9 cellular contexts compared by ENCODE assay signal in genomic region chr19:44755219-44755618, GRCh38. TPM values are rescaled to one million over a fixed set of nuclear protein-coding genes. Genes with fewer than 3 reads are reported as not detected.
DNase-seq lines count a peak whose midpoint lies in the region; ATAC-seq, FAIRE-seq and TF ChIP-seq lines count a peak whose summit lies in the region.
"Had no signal": no experiment of that assay in that cellular context is flagged by ENCODE, and none has a peak within 500 bp of the region (broad histone marks: within the 10 kb centered on the region; RNA-seq: fewer than 3 reads in every experiment).

No MANE protein-coding gene starts in this region.

- peaks cover 12% of the 10 kb centered on the region for H3F3A ChIP-seq in OCI-LY1 (ENCODE audit: insufficient read depth, low read length)

- H2BK15ac ChIP-seq in H1 (ENCODE audit: low read length) = peak overlapping the region; percentile 99; the same call in 1 of the 2 replicates

- H2AFZ ChIP-seq in OCI-LY1 (ENCODE audit: low read length) = no peak overlapping the region
- no peak overlapping the region for H2AFZ ChIP-seq in H1 (ENCODE audit: low read length)

- H2BK12ac ChIP-seq in H1 (ENCODE audit: low read depth, low read length) = peak overlapping the region; percentile 87; the same call in 1 of the 2 replicates

- CTCF ChIA-PET in CD8-positive, alpha-beta T cell (lab: Charles Lee) = interaction anchor here (1.2 to 28.9 kb wide), 5 partner anchors 10 to 33 kb away, joined by 5 to 638 read pairs (median 6); no protein-coding TSS in a partner anchor
- CTCF ChIA-PET in H1 (lab: Charles Lee; ENCODE audit: partially characterized antibody) = interaction anchor here (1.0 to 4.0 kb wide), 8 partner anchors 9 to 70 kb away, joined by 3 to 32 read pairs (median 5); no protein-coding TSS in a partner anchor

- H3K18ac ChIP-seq in H1 (ENCODE audit: extremely low read depth, low read length) = 0 out of 2 replicates have a peak overlapping the region, but pooled peaks have one; percentile 60

- no peak for TF ChIP-seq RAD21 in H1 (IDR thresholded peaks at IDR 0.05 in 1 of 2, conservative IDR thresholded peaks at IDR 0.05 in 1 of 2; ENCODE audit: low read depth in 2 of 2, low read length in 2 of 2)

- H3K4me1 ChIP-seq in CD8-positive, alpha-beta T cell (ENCODE audit: insufficient read depth, low read length) = peaks cover 63% of the 10 kb centered on the region
- H3K4me1 ChIP-seq in OCI-LY1 (ENCODE audit: insufficient read depth, low read length, severe bottlenecking) = peaks cover 45% of the 10 kb centered on the region
- peaks cover 16 to 42% (median 17%) of the 10 kb centered on the region in 4 experiments for H3K4me1 ChIP-seq in H1 (replicated peaks in 1 of 4; ENCODE audit: control insufficient read depth in 3 of 4, insufficient read depth in 4 of 4, low read length in 3 of 4)

- no peak overlapping the region for H3K4me3 ChIP-seq in CD8-positive, alpha-beta T cell (ENCODE audit: low read depth, low read length)
- H3K4me3 ChIP-seq in OCI-LY1 (ENCODE audit: low read depth, low read length, poor library complexity, severe bottlenecking) = no peak overlapping the region
- peak overlapping the region in 1 of 4 experiments; percentile 66; a peak in 2 of 8 replicates for H3K4me3 ChIP-seq in H1 (ENCODE audit: extremely low read depth in 1 of 4, insufficient read depth in 2 of 4, low read depth in 3 of 4, low read length in 4 of 4)

- peak overlapping the region; percentile 83; the same call in 1 of the 2 replicates for H4K8ac ChIP-seq in H1 (ENCODE audit: extremely low read depth, insufficient read depth, low read length)

- POLR2A ChIA-PET in CD8-positive, alpha-beta T cell (lab: Charles Lee) = no interaction called here
- POLR2A ChIA-PET in H1 (lab: Charles Lee; ENCODE audit: partially characterized antibody) = interaction anchor here (0.6 to 1.0 kb wide), 3 partner anchors 10 to 43 kb away, joined by 3 to 4 read pairs (median 3); no protein-coding TSS in a partner anchor

- WGBS in H1 (ENCODE audit: extremely low coverage in 1 of 2, insufficient coverage in 1 of 2, insufficient read length in 1 of 2, insufficient replicate concordance in 2 of 2, low coverage in 1 of 2, low lambda C conversion rate in 2 of 2, missing lambda C conversion rate in 1 of 2), 2 experiments = 74% methylated on average over 4 of the region's 4 CpGs; no CpG with 5 or more reads in 1 of the 2 experiments

- H3K9me3 Mint-ChIP-seq in CD8-positive, alpha-beta T cell = no peaks in the 10 kb centered on the region
- H3K9me3 Mint-ChIP-seq in osteocyte (ENCODE audit: unreplicated experiment) = no peaks in the 10 kb centered on the region

- H2BK5ac ChIP-seq in H1 (ENCODE audit: low read depth, low read length) = no peak overlapping the region

- H3K9ac ChIP-seq in OCI-LY1 (ENCODE audit: low read length) (no peak overlapping the region; the same call in 1 of the 2 replicates), H1 (replicated peaks in 1 of 4; ENCODE audit: extremely low read depth in 1 of 4, low read depth in 3 of 4, low read length in 3 of 4) (no peak overlapping the region)

- H3K79me1 ChIP-seq in H1 (ENCODE audit: low read depth, low read length) = no peaks in the 10 kb centered on the region

- no peak overlapping the region for H3K27ac ChIP-seq in CD8-positive, alpha-beta T cell (ENCODE audit: low read depth, low read length)
- H3K27ac ChIP-seq in OCI-LY1 (ENCODE audit: low read depth, low read length, poor library complexity, severe bottlenecking) (peak overlapping the region; percentile 95), H1 (ENCODE audit: low read depth, low read length) (no peak overlapping the region)

- no peak for ATAC-seq in CD8-positive, alpha-beta T cell
- ATAC-seq in HG03378 (IDR thresholded peaks at IDR 0.05; ENCODE audit: unreplicated experiment) (no peak), HG03135 (IDR thresholded peaks at IDR 0.05; ENCODE audit: unreplicated experiment) (no peak)

- no peaks in the 10 kb centered on the region for H3K79me2 ChIP-seq in OCI-LY1 (ENCODE audit: insufficient read depth, low read length)
- no peaks in the 10 kb centered on the region for H3K79me2 ChIP-seq in H1 (ENCODE audit: control insufficient read depth in 1 of 2, insufficient read depth in 2 of 2, low read length in 2 of 2)

- no peaks in the 10 kb centered on the region for H3K9me2 ChIP-seq in OCI-LY1 (ENCODE audit: low read depth, low read length)

- no peak for DNase-seq in CD8-positive, alpha-beta T cell
- no peak for DNase-seq in H1 (ENCODE audit: low read depth in 1 of 2, low spot score in 2 of 2)
- DNase-seq in osteocyte (ENCODE audit: extremely low spot score, unreplicated experiment) = no peak
- DNase-seq in NCI-H82 (lab: John Stamatoyannopoulos, UW) = no peak
- no peak for DNase-seq in NCI-H2227 (lab: John Stamatoyannopoulos, UW; ENCODE audit: unreplicated experiment)
- DNase-seq: MV-4-11 had no signal

- peaks cover 8% of the 10 kb centered on the region for H3K36me3 ChIP-seq in CD8-positive, alpha-beta T cell (ENCODE audit: insufficient read depth, low read length)
- H3K36me3 ChIP-seq in OCI-LY1 (ENCODE audit: insufficient read depth, low read length) (peaks cover 35% of the 10 kb centered on the region), H1 (ENCODE audit: control insufficient read depth in 2 of 4, insufficient read depth in 4 of 4, low read length in 3 of 4) (no peaks in the 10 kb centered on the region)

- H4K20me1 ChIP-seq in OCI-LY1 (ENCODE audit: insufficient read depth, low read length) (no peaks in the 10 kb centered on the region), H1 (replicated peaks in 1 of 2; ENCODE audit: control insufficient read depth in 1 of 2, insufficient read depth in 2 of 2, low read length in 2 of 2) (peaks cover 0 to 6% of the 10 kb centered on the region in 2 experiments)

- H3K9me3 ChIP-seq in CD8-positive, alpha-beta T cell (ENCODE audit: low read length) = no peaks in the 10 kb centered on the region
- H3K9me3 ChIP-seq in OCI-LY1 (ENCODE audit: low read length) = no peaks in the 10 kb centered on the region
- no peaks in the 10 kb centered on the region for H3K9me3 ChIP-seq in H1 (ENCODE audit: insufficient read depth in 2 of 2, low read depth in 1 of 2, low read length in 1 of 2)

- intact Hi-C loops in CD8-positive, alpha-beta T cell (cut with DNase I, micrococcal nuclease) = no loop called here

- H2BK20ac ChIP-seq in H1 (ENCODE audit: low read length) = 0 out of 2 replicates have a peak overlapping the region, but pooled peaks have one; percentile 61

- no peak for TF ChIP-seq EP300 in H1 (IDR thresholded peaks at IDR 0.05; ENCODE audit: borderline replicate concordance in 1 of 2, low read depth in 2 of 2, low read length in 2 of 2)

- no peak overlapping the region for H3K14ac ChIP-seq in H1 (ENCODE audit: insufficient read length)

- H3K27me3 Mint-ChIP-seq in CD8-positive, alpha-beta T cell (ENCODE audit: low read depth) = no peaks in the 10 kb centered on the region
- no peaks in the 10 kb centered on the region for H3K27me3 Mint-ChIP-seq in osteocyte (ENCODE audit: unreplicated experiment)

- H4K5ac ChIP-seq in H1 (ENCODE audit: insufficient read length, low read depth, low read length) = no peak overlapping the region

- peak overlapping the region; percentile 95 for H3K4me3 Mint-ChIP-seq in CD8-positive, alpha-beta T cell
- no peak overlapping the region for H3K4me3 Mint-ChIP-seq in osteocyte (ENCODE audit: unreplicated experiment)

- H3K23me2 ChIP-seq in H1 (ENCODE audit: low read depth, low read length) = peaks cover 29% of the 10 kb centered on the region

- no peak for TF ChIP-seq POLR2A in H1 (IDR thresholded peaks at IDR 0.05; ENCODE audit: control extremely low read depth in 1 of 2, low read depth in 2 of 2, low read length in 2 of 2)

- H4K91ac ChIP-seq in H1 (replicated peaks; ENCODE audit: insufficient read length, low read length) = peak overlapping the region; percentile 70

- H3K23ac ChIP-seq in H1 (ENCODE audit: insufficient read length) = no peak overlapping the region

- peak overlapping the region; percentile 47 for H2BK120ac ChIP-seq in H1 (replicated peaks; ENCODE audit: low read depth, low read length)

- H2AK5ac ChIP-seq in H1 (ENCODE audit: low read depth, low read length) = peak overlapping the region; percentile 89; the same call in 1 of the 2 replicates

- H3K4me1 Mint-ChIP-seq in CD8-positive, alpha-beta T cell (ENCODE audit: low read depth) = peaks cover 60% of the 10 kb centered on the region
- H3K4me1 Mint-ChIP-seq in osteocyte (ENCODE audit: unreplicated experiment) = peaks cover 71% of the 10 kb centered on the region

- H3K27ac Mint-ChIP-seq in CD8-positive, alpha-beta T cell = peak overlapping the region; percentile 97
- H3K27ac Mint-ChIP-seq in osteocyte (ENCODE audit: unreplicated experiment) = peak overlapping the region; percentile 84

- no peak for FAIRE-seq in H1 (lab: Jason Lieb, UNC)

- no peak overlapping the region for H3K4me2 ChIP-seq in OCI-LY1 (ENCODE audit: low read length)
- H3K4me2 ChIP-seq in H1 (ENCODE audit: insufficient read depth in 1 of 2, low read depth in 2 of 2, low read length in 2 of 2) = peak overlapping the region; percentile 73 to 96; a peak in 3 of 4 replicates

- H3K56ac ChIP-seq in H1 (replicated peaks; ENCODE audit: insufficient read length, low read depth, low read length) = no peak overlapping the region

- no peaks in the 10 kb centered on the region for H3K27me3 ChIP-seq in CD8-positive, alpha-beta T cell (ENCODE audit: insufficient read depth, low read length)
- H3K27me3 ChIP-seq in OCI-LY1 (ENCODE audit: insufficient read depth, low read length) (no peaks in the 10 kb centered on the region), H1 (replicated peaks in 1 of 4; ENCODE audit: control insufficient read depth in 3 of 4, extremely low read depth in 1 of 4, insufficient read depth in 3 of 4, low read length in 3 of 4) (peaks cover 26 to 67% (median 56%) of the 10 kb centered on the region in 4 experiments)

- no peak overlapping the region for H3K4ac ChIP-seq in H1 (replicated peaks; ENCODE audit: insufficient read length, low read depth, low read length)

- no peak for TF ChIP-seq CTCF in CD8-positive, alpha-beta T cell (IDR thresholded peaks at IDR 0.05)
- TF ChIP-seq CTCF in OCI-LY1 (IDR thresholded peaks at IDR 0.05; ENCODE audit: low read length) = no peak
- no peak for TF ChIP-seq CTCF in H1 (IDR thresholded peaks at IDR 0.05; ENCODE audit: control extremely low read depth in 1 of 3, insufficient read depth in 1 of 3, low read depth in 1 of 3, low read length in 3 of 3)
- no peak for TF ChIP-seq CTCF in osteocyte (IDR thresholded peaks at IDR 0.05)

- H3K36me3 Mint-ChIP-seq in CD8-positive, alpha-beta T cell = peaks cover 46% of the 10 kb centered on the region
- H3K36me3 Mint-ChIP-seq in osteocyte (ENCODE audit: unreplicated experiment) = peaks cover 10% of the 10 kb centered on the region

RNA-seq across cellular contexts. Expression of gene BCL3, which starts 6.7 kb away (rescaled TPM):
- total RNA-seq in CD8-positive, alpha-beta T cell = 100 to 1,000 TPM; 107 to 116 TPM
- total RNA-seq in H1 (2021; fragmentation: NEBNext Ultra II Directional; extraction: Animal tissue kit (Norgen Biotek cat#: 25700)) = 1.7 and 2.4 TPM in 2 replicates
- polyA plus RNA-seq in H1 (2011; rRNA removed) = 0.88 and 3.0 TPM in 2 replicates
- polyA plus RNA-seq in H1 (2011; cell fraction: cytosol; rRNA removed) = 1.5 TPM
- polyA plus RNA-seq in H1 (2011; cell fraction: nucleus; rRNA removed) = 2.2 TPM
- polyA plus RNA-seq in H1 (2012, experiment 1 of 2) = 1.7 to 3.7 TPM (median 2.5 TPM) in 4 replicates
- polyA plus RNA-seq in H1 (2012, experiment 2 of 2) = 2.0 TPM
- 2.5 TPM for polyA plus RNA-seq in H1 (2013, experiment 1 of 2)
- polyA plus RNA-seq in H1 (2013, experiment 2 of 2) = 3.0 TPM
- 0.24 and 0.28 TPM in 2 replicates for polyA minus RNA-seq in H1 (2011; rRNA and poly(A)+ RNA removed)
- polyA minus RNA-seq in H1 (2011; cell fraction: cytosol; rRNA and poly(A)+ RNA removed) = 2.6 TPM
- polyA minus RNA-seq in H1 (2011; cell fraction: nucleus; rRNA and poly(A)+ RNA removed) = 1.2 TPM
- 12.7 and 15.3 TPM in 2 replicates for total RNA-seq in osteocyte

RNA-seq across cellular contexts. Expression of gene CBLC, which starts 22.5 kb away (rescaled TPM):
- total RNA-seq in CD8-positive, alpha-beta T cell = not detected
- total RNA-seq in H1 (2021; fragmentation: NEBNext Ultra II Directional; extraction: Animal tissue kit (Norgen Biotek cat#: 25700)) = 17.4 and 19.2 TPM in 2 replicates
- polyA plus RNA-seq in H1 (2011; rRNA removed) = 35.7 and 53.4 TPM in 2 replicates
- polyA plus RNA-seq in H1 (2011; cell fraction: cytosol; rRNA removed) = 29.6 TPM
- 73.8 TPM for polyA plus RNA-seq in H1 (2011; cell fraction: nucleus; rRNA removed)
- 10.4 to 27.8 TPM (median 20.4 TPM) in 4 replicates for polyA plus RNA-seq in H1 (2012, experiment 1 of 2)
- polyA plus RNA-seq in H1 (2012, experiment 2 of 2) = 14.5 TPM
- polyA plus RNA-seq in H1 (2013, experiment 1 of 2) = 15.0 TPM
- polyA plus RNA-seq in H1 (2013, experiment 2 of 2) = 13.7 TPM
- polyA minus RNA-seq in H1 (2011; rRNA and poly(A)+ RNA removed) = 20.2 and 26.7 TPM in 2 replicates
- 23.1 TPM for polyA minus RNA-seq in H1 (2011; cell fraction: cytosol; rRNA and poly(A)+ RNA removed)
- 37.0 TPM for polyA minus RNA-seq in H1 (2011; cell fraction: nucleus; rRNA and poly(A)+ RNA removed)
- total RNA-seq in osteocyte = not detected in 2 replicates

RNA-seq across cellular contexts. Expression of gene BCAM, which starts 53.7 kb away (rescaled TPM):
- total RNA-seq in CD8-positive, alpha-beta T cell = not detected
- total RNA-seq in H1 (2021; fragmentation: NEBNext Ultra II Directional; extraction: Animal tissue kit (Norgen Biotek cat#: 25700)) = 81.4 and 83.0 TPM in 2 replicates
- 32.5 and 84.3 TPM in 2 replicates for polyA plus RNA-seq in H1 (2011; rRNA removed)
- 29.6 TPM for polyA plus RNA-seq in H1 (2011; cell fraction: cytosol; rRNA removed)
- 172 TPM for polyA plus RNA-seq in H1 (2011; cell fraction: nucleus; rRNA removed)
- polyA plus RNA-seq in H1 (2012, experiment 1 of 2) = 73.9 to 108 TPM (median 100 TPM) in 4 replicates
- polyA plus RNA-seq in H1 (2012, experiment 2 of 2) = 60.5 TPM
- 107 TPM for polyA plus RNA-seq in H1 (2013, experiment 1 of 2)
- 98.4 TPM for polyA plus RNA-seq in H1 (2013, experiment 2 of 2)
- 12.6 and 16.0 TPM in 2 replicates for polyA minus RNA-seq in H1 (2011; rRNA and poly(A)+ RNA removed)
- polyA minus RNA-seq in H1 (2011; cell fraction: cytosol; rRNA and poly(A)+ RNA removed) = 45.1 TPM
- polyA minus RNA-seq in H1 (2011; cell fraction: nucleus; rRNA and poly(A)+ RNA removed) = 38.0 TPM
- 8.8 and 9.9 TPM in 2 replicates for total RNA-seq in osteocyte

RNA-seq across cellular contexts. Expression of gene CEACAM16, which starts 56.3 kb away (rescaled TPM):
- total RNA-seq in CD8-positive, alpha-beta T cell = not detected
- not detected in 2 replicates for total RNA-seq in H1 (2021; fragmentation: NEBNext Ultra II Directional; extraction: Animal tissue kit (Norgen Biotek cat#: 25700))
- polyA plus RNA-seq in H1 (2011; rRNA removed) = not detected in 2 replicates
- polyA plus RNA-seq in H1 (2011; cell fraction: cytosol; rRNA removed) = not detected
- not detected for polyA plus RNA-seq in H1 (2011; cell fraction: nucleus; rRNA removed)
- polyA plus RNA-seq in H1 (2012, experiment 1 of 2) = not detected in 4 replicates
- polyA plus RNA-seq in H1 (2012, experiment 2 of 2) = not detected
- polyA plus RNA-seq in H1 (2013, experiment 1 of 2) = not detected
- not detected for polyA plus RNA-seq in H1 (2013, experiment 2 of 2)
- polyA minus RNA-seq in H1 (2011; rRNA and poly(A)+ RNA removed) = not detected in 2 replicates
- not detected for polyA minus RNA-seq in H1 (2011; cell fraction: cytosol; rRNA and poly(A)+ RNA removed)
- polyA minus RNA-seq in H1 (2011; cell fraction: nucleus; rRNA and poly(A)+ RNA removed) = not detected
- not detected in 2 replicates for total RNA-seq in osteocyte

Comparison
In these comparisons a context has a peak if more than half of its experiments do, and no peak if none do; other contexts are left out.
1. RNA of gene CBLC, which starts 22.5 kb away (total RNA-seq): 17.4 to 19.2 TPM in H1; not detected in CD8-positive, alpha-beta T cell and not detected in osteocyte; every median in the first group is over 10 times any median in the second.